Comparison of ENCODE assay signal across 1 cellular context in the genomic region with DNA sequence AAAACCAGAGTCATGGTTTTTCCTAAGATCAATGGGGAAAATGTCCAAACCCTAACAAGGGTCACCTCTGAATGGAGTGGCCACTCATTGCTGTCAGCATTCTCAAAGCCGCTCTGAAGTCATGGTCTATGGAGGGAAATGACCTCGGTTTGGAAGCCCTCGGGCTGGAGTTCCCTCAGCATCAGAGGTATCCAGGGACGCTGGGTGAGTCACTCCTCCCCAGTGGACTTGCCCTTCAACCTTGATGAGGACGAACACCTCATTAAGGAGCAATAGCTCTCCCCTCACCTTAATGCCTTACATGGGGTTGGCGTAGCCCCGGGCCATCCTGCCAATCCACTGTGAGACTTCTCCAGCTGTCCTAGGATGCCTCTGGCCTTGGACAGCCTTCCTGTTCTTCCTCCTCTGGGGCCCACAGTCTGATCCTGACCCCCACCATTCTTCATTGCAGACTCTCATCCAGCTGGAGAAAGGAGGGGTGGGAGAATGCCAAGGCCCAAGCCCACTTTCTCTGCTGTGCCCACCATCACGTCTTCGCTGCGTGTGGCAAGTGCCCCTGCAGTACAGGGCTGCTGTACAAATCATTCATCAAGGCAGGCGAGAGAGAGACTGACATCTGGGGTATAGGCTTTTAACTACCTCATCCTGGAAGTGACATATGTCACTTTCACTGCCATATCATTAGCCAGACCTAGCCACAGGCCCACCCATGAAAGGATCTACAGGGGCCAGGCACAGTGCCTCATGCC.
TF ChIP-seq lines count a peak whose summit lies in the region.

No MANE protein-coding gene starts in this region.

TF ChIP-seq in K562, 482 proteins besides CTCF, POLR2A, EP300 and RAD21 (continues in another document):
- TF ChIP-seq, protein P1, sequence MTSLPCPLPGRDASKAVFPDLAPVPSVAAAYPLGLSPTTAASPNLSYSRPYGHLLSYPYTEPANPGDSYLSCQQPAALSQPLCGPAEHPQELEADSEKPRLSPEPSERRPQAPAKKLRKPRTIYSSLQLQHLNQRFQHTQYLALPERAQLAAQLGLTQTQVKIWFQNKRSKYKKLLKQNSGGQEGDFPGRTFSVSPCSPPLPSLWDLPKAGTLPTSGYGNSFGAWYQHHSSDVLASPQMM (CRISPR knock-in tag; IDR thresholded peaks at IDR 0.05), result no peak
- no peak for TF ChIP-seq ZNF24 (IDR thresholded peaks at IDR 0.05)
- TF ChIP-seq HNRNPL (IDR thresholded peaks at IDR 0.05; ENCODE audit: low read depth, low read length), result no peak
- peak; percentile 70 for TF ChIP-seq ATF3 (IDR thresholded peaks at IDR 0.05)
- no peak for TF ChIP-seq ATF3 (CRISPR knock-in tag; conservative IDR thresholded peaks at IDR 0.05)
- no peak for TF ChIP-seq ILF3 (IDR thresholded peaks at IDR 0.05; ENCODE audit: borderline replicate concordance)
- TF ChIP-seq GATAD2B (IDR thresholded peaks at IDR 0.05; ENCODE audit: borderline replicate concordance), result no peak
- no peak for TF ChIP-seq HLTF (IDR thresholded peaks at IDR 0.05)
- no peak for TF ChIP-seq MITF (IDR thresholded peaks at IDR 0.05)
- TF ChIP-seq, protein P2, sequence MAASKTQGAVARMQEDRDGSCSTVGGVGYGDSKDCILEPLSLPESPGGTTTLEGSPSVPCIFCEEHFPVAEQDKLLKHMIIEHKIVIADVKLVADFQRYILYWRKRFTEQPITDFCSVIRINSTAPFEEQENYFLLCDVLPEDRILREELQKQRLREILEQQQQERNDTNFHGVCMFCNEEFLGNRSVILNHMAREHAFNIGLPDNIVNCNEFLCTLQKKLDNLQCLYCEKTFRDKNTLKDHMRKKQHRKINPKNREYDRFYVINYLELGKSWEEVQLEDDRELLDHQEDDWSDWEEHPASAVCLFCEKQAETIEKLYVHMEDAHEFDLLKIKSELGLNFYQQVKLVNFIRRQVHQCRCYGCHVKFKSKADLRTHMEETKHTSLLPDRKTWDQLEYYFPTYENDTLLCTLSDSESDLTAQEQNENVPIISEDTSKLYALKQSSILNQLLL (CRISPR knock-in tag; IDR thresholded peaks at IDR 0.05; ENCODE audit: borderline replicate concordance), result no peak
- no peak for TF ChIP-seq SETDB1 (IDR thresholded peaks at IDR 0.05; ENCODE audit: low read length)
- TF ChIP-seq ARHGAP35 (IDR thresholded peaks at IDR 0.05; ENCODE audit: partially characterized antibody), result no peak
- no peak for TF ChIP-seq FOXK2 (conservative IDR thresholded peaks at IDR 0.05 in 1 of 2, IDR thresholded peaks at IDR 0.05 in 1 of 2; ENCODE audit: low read depth in 2 of 2)
- TF ChIP-seq ZNF785 (CRISPR knock-in tag; IDR thresholded peaks at IDR 0.05), result no peak
- TF ChIP-seq, protein P3, sequence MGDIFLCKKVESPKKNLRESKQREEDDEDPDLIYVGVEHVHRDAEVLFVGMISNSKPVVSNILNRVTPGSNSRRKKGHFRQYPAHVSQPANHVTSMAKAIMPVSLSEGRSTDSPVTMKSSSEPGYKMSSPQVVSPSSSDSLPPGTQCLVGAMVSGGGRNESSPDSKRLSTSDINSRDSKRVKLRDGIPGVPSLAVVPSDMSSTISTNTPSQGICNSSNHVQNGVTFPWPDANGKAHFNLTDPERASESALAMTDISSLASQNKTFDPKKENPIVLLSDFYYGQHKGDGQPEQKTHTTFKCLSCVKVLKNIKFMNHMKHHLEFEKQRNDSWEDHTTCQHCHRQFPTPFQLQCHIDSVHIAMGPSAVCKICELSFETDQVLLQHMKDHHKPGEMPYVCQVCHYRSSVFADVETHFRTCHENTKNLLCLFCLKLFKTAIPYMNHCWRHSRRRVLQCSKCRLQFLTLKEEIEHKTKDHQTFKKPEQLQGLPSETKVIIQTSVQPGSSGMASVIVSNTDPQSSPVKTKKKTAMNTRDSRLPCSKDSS (IDR thresholded peaks at IDR 0.05; ENCODE audit: low read depth, partially characterized antibody), result no peak
- no peak for TF ChIP-seq CBX8 (IDR thresholded peaks at IDR 0.05; ENCODE audit: borderline replicate concordance, extremely low read depth, low read depth, low read length, poor library complexity, severe bottlenecking)
- 0 out of 2 replicates have a peak, but pooled peaks have one; percentile 26 for TF ChIP-seq FOSL1 (tag; conservative IDR thresholded peaks at IDR 0.05)
- no peak for TF ChIP-seq MYNN (IDR thresholded peaks at IDR 0.05)
- TF ChIP-seq MYNN (CRISPR knock-in tag; IDR thresholded peaks at IDR 0.05), result no peak
- TF ChIP-seq MLLT1 (IDR thresholded peaks at IDR 0.05), result no peak
- no peak for TF ChIP-seq NRF1 (conservative IDR thresholded peaks at IDR 0.05 in 1 of 2, IDR thresholded peaks at IDR 0.05 in 1 of 2)
- TF ChIP-seq ESRRB (CRISPR knock-in tag; IDR thresholded peaks at IDR 0.05; ENCODE audit: borderline replicate concordance), result no peak
- TF ChIP-seq JUN (IDR thresholded peaks at IDR 0.05; ENCODE audit: borderline replicate concordance, low read depth, low read length), result 0 out of 2 replicates have a peak, but pooled peaks have one; percentile 28
- no peak for TF ChIP-seq JUN (CRISPR knock-in tag; IDR thresholded peaks at IDR 0.05; ENCODE audit: borderline replicate concordance)
- no peak for TF ChIP-seq RBM14 (IDR thresholded peaks at IDR 0.05; ENCODE audit: borderline replicate concordance, insufficient read depth, low read depth, low read length)
- no peak for TF ChIP-seq RFX5 (IDR thresholded peaks at IDR 0.05; ENCODE audit: low read depth, low read length)
- TF ChIP-seq ZNF280B (CRISPR knock-in tag; IDR thresholded peaks at IDR 0.05), result no peak
- TF ChIP-seq WHSC1 (IDR thresholded peaks at IDR 0.05; ENCODE audit: low read length), result no peak
- TF ChIP-seq RNF2 (IDR thresholded peaks at IDR 0.05), result no peak
- TF ChIP-seq RFX7 (CRISPR knock-in tag; IDR thresholded peaks at IDR 0.05), result no peak
- TF ChIP-seq TCF3 (CRISPR knock-in tag; IDR thresholded peaks at IDR 0.05), result peak; percentile 55
- TF ChIP-seq PTTG1 (tag; IDR thresholded peaks at IDR 0.05; ENCODE audit: low read depth), result no peak
- TF ChIP-seq HDAC3 (IDR thresholded peaks at IDR 0.05; ENCODE audit: borderline replicate concordance, partially characterized antibody), result no peak
- TF ChIP-seq ZNF740 (CRISPR knock-in tag; IDR thresholded peaks at IDR 0.05), result no peak
- TF ChIP-seq ZNF740 (tag; IDR thresholded peaks at IDR 0.05), result no peak
- TF ChIP-seq ZNF143 (CRISPR knock-in tag; IDR thresholded peaks at IDR 0.05), result no peak
- TF ChIP-seq, protein P4, sequence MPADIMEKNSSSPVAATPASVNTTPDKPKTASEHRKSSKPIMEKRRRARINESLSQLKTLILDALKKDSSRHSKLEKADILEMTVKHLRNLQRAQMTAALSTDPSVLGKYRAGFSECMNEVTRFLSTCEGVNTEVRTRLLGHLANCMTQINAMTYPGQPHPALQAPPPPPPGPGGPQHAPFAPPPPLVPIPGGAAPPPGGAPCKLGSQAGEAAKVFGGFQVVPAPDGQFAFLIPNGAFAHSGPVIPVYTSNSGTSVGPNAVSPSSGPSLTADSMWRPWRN (IDR thresholded peaks at IDR 0.05; ENCODE audit: low read depth), result no peak
- no peak for TF ChIP-seq CC2D1A (IDR thresholded peaks at IDR 0.05)
- TF ChIP-seq EHMT2 (IDR thresholded peaks at IDR 0.05), result no peak
- 0 out of 2 replicates have a peak, but pooled peaks have one; percentile 34 for TF ChIP-seq PKNOX1 (IDR thresholded peaks at IDR 0.05)
- TF ChIP-seq PURB (CRISPR knock-in tag; IDR thresholded peaks at IDR 0.05; ENCODE audit: low read depth), result no peak
- TF ChIP-seq MED1 (CRISPR knock-in tag; IDR thresholded peaks at IDR 0.05; ENCODE audit: borderline replicate concordance), result no peak
- TF ChIP-seq DNMT1 (IDR thresholded peaks at IDR 0.05), result no peak
- TF ChIP-seq, protein P5, sequence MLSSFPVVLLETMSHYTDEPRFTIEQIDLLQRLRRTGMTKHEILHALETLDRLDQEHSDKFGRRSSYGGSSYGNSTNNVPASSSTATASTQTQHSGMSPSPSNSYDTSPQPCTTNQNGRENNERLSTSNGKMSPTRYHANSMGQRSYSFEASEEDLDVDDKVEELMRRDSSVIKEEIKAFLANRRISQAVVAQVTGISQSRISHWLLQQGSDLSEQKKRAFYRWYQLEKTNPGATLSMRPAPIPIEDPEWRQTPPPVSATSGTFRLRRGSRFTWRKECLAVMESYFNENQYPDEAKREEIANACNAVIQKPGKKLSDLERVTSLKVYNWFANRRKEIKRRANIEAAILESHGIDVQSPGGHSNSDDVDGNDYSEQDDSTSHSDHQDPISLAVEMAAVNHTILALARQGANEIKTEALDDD (IDR thresholded peaks at IDR 0.05), result no peak
- no peak for TF ChIP-seq PHB2 (IDR thresholded peaks at IDR 0.05; ENCODE audit: low read depth)
- no peak for TF ChIP-seq NR2F6 (CRISPR knock-in tag; IDR thresholded peaks at IDR 0.05)
- peak; percentile 6; the same call in 1 of the 2 replicates for TF ChIP-seq MEF2A (IDR thresholded peaks at IDR 0.05; ENCODE audit: control insufficient read depth, low read depth, low read length)
- no peak for TF ChIP-seq ZNF77 (CRISPR knock-in tag; IDR thresholded peaks at IDR 0.05)
- TF ChIP-seq ZFP36 (IDR thresholded peaks at IDR 0.05; ENCODE audit: low read depth, low read length, partially characterized antibody), result no peak
- TF ChIP-seq ZFPM2 (CRISPR knock-in tag; IDR thresholded peaks at IDR 0.05), result no peak
- no peak for TF ChIP-seq ZNF766 (CRISPR knock-in tag; conservative IDR thresholded peaks at IDR 0.05)
- no peak for TF ChIP-seq ARID1B (IDR thresholded peaks at IDR 0.05)
- no peak for TF ChIP-seq ZBTB7A (IDR thresholded peaks at IDR 0.05; ENCODE audit: borderline replicate concordance, control insufficient read depth, low read depth, low read length)
- no peak for TF ChIP-seq ZNF347 (CRISPR knock-in tag; IDR thresholded peaks at IDR 0.05; ENCODE audit: low read depth)
